In the genomic region with DNA sequence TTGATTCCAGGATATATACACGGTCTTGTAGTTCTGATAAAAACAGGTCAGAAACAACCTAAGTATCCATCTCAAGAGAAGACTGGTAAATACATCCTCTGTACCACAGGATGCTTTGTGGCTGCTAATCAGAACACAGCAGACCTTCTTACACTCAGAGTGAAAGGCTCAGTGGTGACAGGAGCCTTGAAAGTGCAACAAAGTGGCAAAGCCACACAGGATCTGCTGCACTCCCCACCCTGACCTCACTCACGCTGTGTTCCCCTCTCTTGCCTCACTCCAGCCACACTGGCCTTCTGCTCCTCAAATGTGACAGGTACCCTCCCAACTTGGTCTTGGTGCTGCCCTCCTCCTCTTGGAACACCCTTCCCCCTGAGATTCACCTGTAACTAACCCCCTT, we compare ENCODE assay signal across 7 cellular contexts.
DNase-seq lines count a peak whose midpoint lies in the region; ATAC-seq lines count a peak whose summit lies in the region.

No MANE protein-coding gene starts in this region.

- DNase-seq in activated T-cell treated with anti-CD3 and anti-CD28 coated beads, Interleukin-2, amount 50 U/mL, for 48 hours = peak; percentile 45 to 56
- DNase-seq in stimulated activated CD8-positive, alpha-beta memory T cell treated with anti-CD3 and anti-CD28 coated beads, Interleukin-4, amount 100 ng/mL, for 48 hours = peak; percentile 64
- no peak for DNase-seq in HUDEP-2 (lab: John Stamatoyannopoulos, UW; ENCODE audit: unreplicated experiment in 76 of 76)
- DNase-seq in NCI-H2196 treated with DMSO at 0.1 percent for 48 hours (lab: John Stamatoyannopoulos, UW; ENCODE audit: unreplicated experiment) = no peak
- DNase-seq in NOMO-1 treated with dmso at 0.1 percent for 144 hours (lab: John Stamatoyannopoulos, UW; ENCODE audit: unreplicated experiment) = no peak

- ATAC-seq in GM19397 (IDR thresholded peaks at IDR 0.05; ENCODE audit: unreplicated experiment) = peak; percentile 69
- peak; percentile 84 for ATAC-seq in HG03060 (IDR thresholded peaks at IDR 0.05; ENCODE audit: low read depth, unreplicated experiment)

Comparison
In these comparisons a context has a peak if more than half of its experiments do, and no peak if none do; other contexts are left out.
1. DNase-seq: peak in activated T-cell treated with anti-CD3 and anti-CD28 coated beads, Interleukin-2, amount 50 U/mL, for 48 hours (2 of 2) and stimulated activated CD8-positive, alpha-beta memory T cell treated with anti-CD3 and anti-CD28 coated beads, Interleukin-4, amount 100 ng/mL, for 48 hours (single experiment); none in HUDEP-2 (0 of 76), NCI-H2196 treated with DMSO at 0.1 percent for 48 hours (single experiment) and NOMO-1 treated with dmso at 0.1 percent for 144 hours (single experiment).